ENCODE assay signal across 20 cellular contexts in genomic region chr11:44467413-44467812, GRCh38.
DNase-seq lines count a peak whose midpoint lies in the region; ATAC-seq and TF ChIP-seq lines count a peak whose summit lies in the region.
"Had no signal": no experiment of that assay in that cellular context is flagged by ENCODE, and none has a peak within 500 bp of the region (broad histone marks: within the 10 kb centered on the region; RNA-seq: fewer than 3 reads in every experiment).

No MANE protein-coding gene starts in this region.

- no peak overlapping the region for H3K23ac ChIP-seq in neuronal stem cell (ENCODE audit: low read depth, low read length, poor library complexity)

- H3K14ac ChIP-seq in neuronal stem cell (ENCODE audit: low read length), result no peak overlapping the region

- no peak overlapping the region for H3K9ac ChIP-seq in endodermal cell (ENCODE audit: extremely low read depth, low read length, poor library complexity, severe bottlenecking)
- H3K9ac ChIP-seq in neuronal stem cell (ENCODE audit: low read depth, low read length, poor library complexity), result no peak overlapping the region

- no peak overlapping the region for H2BK12ac ChIP-seq in neuronal stem cell (ENCODE audit: low read length)

- H4K91ac ChIP-seq in neuronal stem cell (ENCODE audit: low read depth, low read length, poor library complexity), result no peak overlapping the region

- no peak overlapping the region for H3K4me3 Mint-ChIP-seq in endodermal cell
- H3K4me3 Mint-ChIP-seq: CD8-positive, alpha-beta memory T cell; HFFc6 had no signal

- H2AFZ ChIP-seq in neuronal stem cell (ENCODE audit: low read length), result no peak overlapping the region

- H3K9me3 ChIP-seq in endodermal cell (ENCODE audit: control insufficient read depth, low read length) (peaks cover 12% of the 10 kb centered on the region), neuronal stem cell (replicated peaks in 1 of 2; ENCODE audit: control insufficient read depth in 2 of 2, insufficient read depth in 1 of 2, low read depth in 1 of 2, low read length in 2 of 2) (peaks cover 0 to 9% of the 10 kb centered on the region in 2 donors)

- DNase-seq in H7 (peak; percentile 69), NCI-H69 (lab: John Stamatoyannopoulos, UW) (peak; percentile 9), endodermal cell (peak; percentile 83), neuronal stem cell (ENCODE audit: low spot score) (no peak), GM10248 (ENCODE audit: extremely low spot score) (no peak)
- DNase-seq: Calu3; CD8-positive, alpha-beta memory T cell; DMS153; GOT3; HFFc6; MM.1S; NCI-H1048; NCI-H1417 treated with DMSO at 0.1 percent for 48 hours; NCI-H187; NCI-H526 had no signal

- no peak overlapping the region for H3K27ac Mint-ChIP-seq in endodermal cell
- H3K27ac Mint-ChIP-seq: CD8-positive, alpha-beta memory T cell; HFFc6 had no signal

- CTCF ChIA-PET in GM10248 (lab: Yijun Ruan, JAX), result no interaction called here

- peaks cover 1% of the 10 kb centered on the region for H3K79me1 ChIP-seq in neuronal stem cell (ENCODE audit: low read depth, low read length)

- peaks cover 28% of the 10 kb centered on the region for H3K9me3 Mint-ChIP-seq in endodermal cell

- TF ChIP-seq CTCF in endodermal cell (conservative IDR thresholded peaks at IDR 0.05) (no peak), GM10248 (IDR thresholded peaks at IDR 0.05; ENCODE audit: control extremely low read depth, extremely low read depth, low read depth, missing control alignments) (no peak)

- H3K36me3 Mint-ChIP-seq in endodermal cell (ENCODE audit: low read depth), result no peaks in the 10 kb centered on the region
- H3K36me3 Mint-ChIP-seq: CD8-positive, alpha-beta memory T cell had no signal

- H3K4me3 ChIP-seq in H7 (ENCODE audit: insufficient read depth, low read depth, low read length), result no peak overlapping the region
- H3K4me3 ChIP-seq in endodermal cell (ENCODE audit: low read length), result no peak overlapping the region
- H3K4me3 ChIP-seq in neuronal stem cell (ENCODE audit: low read length in 2 of 2), result no peak overlapping the region
- H3K4me3 ChIP-seq: K562, SJSA1 had no signal

- H3K27ac ChIP-seq in endodermal cell (ENCODE audit: low read depth, low read length), result no peak overlapping the region
- H3K27ac ChIP-seq in neuronal stem cell (replicated peaks; ENCODE audit: low read length), result peak overlapping the region; percentile 15
- H3K27ac ChIP-seq: C4-2B, SJSA1 had no signal

- H3K4me1 Mint-ChIP-seq in endodermal cell, result peaks cover 3% of the 10 kb centered on the region
- H3K4me1 Mint-ChIP-seq: CD8-positive, alpha-beta memory T cell had no signal

- peaks cover 24% of the 10 kb centered on the region for H3K27me3 Mint-ChIP-seq in endodermal cell (ENCODE audit: insufficient read depth)

- no peaks in the 10 kb centered on the region for H3K36me3 ChIP-seq in H7 (replicated peaks; ENCODE audit: control insufficient read depth, insufficient read depth, low read length)
- no peaks in the 10 kb centered on the region for H3K36me3 ChIP-seq in endodermal cell (ENCODE audit: control insufficient read depth, insufficient read depth, low read length)
- no peaks in the 10 kb centered on the region for H3K36me3 ChIP-seq in neuronal stem cell (replicated peaks in 1 of 2; ENCODE audit: control insufficient read depth in 2 of 2, insufficient read depth in 2 of 2, low read length in 2 of 2)
- H3K36me3 ChIP-seq: SJSA1 had no signal

- no peaks in the 10 kb centered on the region for H3K27me3 ChIP-seq in H7 (ENCODE audit: control insufficient read depth, insufficient read depth, low read length)
- peaks cover 11% of the 10 kb centered on the region for H3K27me3 ChIP-seq in endodermal cell (ENCODE audit: control insufficient read depth, insufficient read depth, low read length, poor library complexity, severe bottlenecking)
- H3K27me3 ChIP-seq in neuronal stem cell (ENCODE audit: control insufficient read depth in 3 of 3, insufficient read depth in 3 of 3, low read depth in 1 of 3, low read length in 3 of 3), result no peaks in the 10 kb centered on the region
- H3K27me3 ChIP-seq: SJSA1 had no signal

- H2BK15ac ChIP-seq in neuronal stem cell (ENCODE audit: low read length), result peak overlapping the region; percentile 16

- H2AK5ac ChIP-seq in neuronal stem cell (ENCODE audit: low read depth, low read length), result no peak overlapping the region

- H3K4ac ChIP-seq in neuronal stem cell (ENCODE audit: low read length), result no peak overlapping the region

- peak overlapping the region; percentile 89 for H3K18ac ChIP-seq in neuronal stem cell (ENCODE audit: low read length)

- H2BK5ac ChIP-seq in neuronal stem cell (ENCODE audit: low read length), result no peak overlapping the region

- POLR2A ChIA-PET in GM10248 (lab: Yijun Ruan, JAX), result no interaction called here

- no peaks in the 10 kb centered on the region for H3K4me1 ChIP-seq in endodermal cell (ENCODE audit: control insufficient read depth, insufficient read depth, low read length)
- H3K4me1 ChIP-seq in neuronal stem cell (ENCODE audit: control insufficient read depth in 2 of 2, insufficient read depth in 1 of 2, low read depth in 1 of 2, low read length in 2 of 2), result peaks cover 0 to 10% of the 10 kb centered on the region in 2 donors
- H3K4me1 ChIP-seq: SJSA1 had no signal

- H4K8ac ChIP-seq in neuronal stem cell (ENCODE audit: low read depth, low read length), result no peak overlapping the region

- ATAC-seq in HG03520 (IDR thresholded peaks at IDR 0.05; ENCODE audit: unreplicated experiment), result no peak
- no peak for ATAC-seq in GM21576 (IDR thresholded peaks at IDR 0.05; ENCODE audit: unreplicated experiment)
- ATAC-seq: K562 had no signal

- H3K4me2 ChIP-seq in neuronal stem cell (ENCODE audit: insufficient read depth, low read length, poor library complexity, severe bottlenecking), result no peak overlapping the region

- H2BK120ac ChIP-seq in neuronal stem cell (ENCODE audit: low read depth, low read length), result no peak overlapping the region

- 40 to 88% methylated on average over 1 of the region's 1 CpG for WGBS in endodermal cell (ENCODE audit: insufficient coverage in 1 of 2, insufficient read length in 1 of 2), 2 experiments
- WGBS in neuronal stem cell (ENCODE audit: extremely low coverage in 2 of 2, insufficient read length in 2 of 2, insufficient replicate concordance in 1 of 2), 2 donors, result no CpG with 5 or more reads among the region's 1 CpG

Comparison
In these comparisons a context has a peak if more than half of its experiments do, and no peak if none do; other contexts are left out.
1. DNase-seq: peak in H7 (single experiment), NCI-H69 (single experiment) and endodermal cell (single experiment); none in neuronal stem cell (single experiment) and GM10248 (single experiment).